ENCODE assay signal across 10 cellular contexts in the genomic region with DNA sequence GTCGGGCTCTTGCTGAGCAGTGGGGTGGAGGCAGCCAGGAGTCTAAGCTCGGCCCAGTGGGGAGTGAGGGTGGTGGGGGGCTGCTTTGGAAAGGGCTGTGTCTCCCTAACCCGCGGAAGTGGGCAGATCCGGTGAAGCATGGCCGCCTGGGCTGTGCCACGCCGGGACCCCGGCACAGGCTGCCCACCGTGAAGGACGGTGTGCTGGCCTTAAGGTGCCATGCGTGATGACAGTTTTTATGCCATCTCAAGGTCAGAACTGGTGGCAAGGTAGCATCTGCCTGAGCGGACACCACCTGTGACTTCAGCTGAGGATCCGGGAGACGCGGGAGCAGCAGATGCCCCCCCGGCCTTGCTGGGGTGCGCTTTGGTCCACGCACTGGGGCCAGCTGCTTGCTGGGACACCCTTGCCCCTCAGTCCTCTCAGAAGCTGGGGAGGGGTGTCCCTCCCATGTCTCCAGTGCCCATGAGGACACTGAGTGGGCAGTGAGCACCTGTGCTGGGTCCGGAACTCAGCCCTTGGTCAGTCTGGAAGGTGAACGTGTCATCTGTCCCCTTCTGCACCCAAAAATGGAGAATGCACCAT. TPM values are rescaled to one million over a fixed set of nuclear protein-coding genes. Genes with fewer than 3 reads are reported as not detected.
DNase-seq lines count a peak whose midpoint lies in the region; ATAC-seq and TF ChIP-seq lines count a peak whose summit lies in the region.
"Had no signal": no experiment of that assay in that cellular context is flagged by ENCODE, and none has a peak within 500 bp of the region (broad histone marks: within the 10 kb centered on the region; RNA-seq: fewer than 3 reads in every experiment).

No MANE protein-coding gene starts in this region.

- no peaks in the 10 kb centered on the region for H3K36me3 ChIP-seq in BLaER1
- H3K36me3 ChIP-seq in H7 (replicated peaks; ENCODE audit: control insufficient read depth, insufficient read depth, low read length), result no peaks in the 10 kb centered on the region
- no peaks in the 10 kb centered on the region for H3K36me3 ChIP-seq in MM.1S (replicated peaks; ENCODE audit: insufficient read depth, low read length)

- no peaks in the 10 kb centered on the region for H3K27me3 Mint-ChIP-seq in activated T-helper 2 cell treated with anti-CD3 and anti-CD28 coated beads, Interferon-gamma antibody, Interleukin-2, Interleukin-4, amounts not matched to agents 10 μg/mL and 5 μg/mL and 100 μg/mL, durations not matched to agents 14 hours and 24 hours and 36 hours (ENCODE audit: low read depth)
- H3K27me3 Mint-ChIP-seq in mesothelial cell of epicardium (ENCODE audit: low read depth), result peaks cover 8% of the 10 kb centered on the region

- H3K4me2 ChIP-seq in BLaER1 (peak overlapping the region; percentile 96), MM.1S (ENCODE audit: low read depth, low read length) (no peak overlapping the region)

- H3K4me3 Mint-ChIP-seq in activated T-helper 2 cell treated with anti-CD3 and anti-CD28 coated beads, Interferon-gamma antibody, Interleukin-2, Interleukin-4, amounts not matched to agents 10 μg/mL and 5 μg/mL and 100 μg/mL, durations not matched to agents 14 hours and 24 hours and 36 hours (ENCODE audit: low read depth), result no peak overlapping the region
- peak overlapping the region; percentile 16 for H3K4me3 Mint-ChIP-seq in mesothelial cell of epicardium

- H3K4me3 ChIP-seq in BLaER1 (no peak overlapping the region), H7 (ENCODE audit: insufficient read depth, low read depth, low read length) (no peak overlapping the region), MM.1S (ENCODE audit: low read length) (no peak overlapping the region)

- TF ChIP-seq CTCF in mesothelial cell of epicardium (IDR thresholded peaks at IDR 0.05; ENCODE audit: unreplicated experiment) (no peak), MM.1S (IDR thresholded peaks at IDR 0.05; ENCODE audit: low read length) (no peak)

- H4K20me1 ChIP-seq in BLaER1, result peaks cover 9% of the 10 kb centered on the region; the same call in 1 of the 2 replicates
- H4K20me1 ChIP-seq in MM.1S (ENCODE audit: insufficient read depth, low read length), result no peaks in the 10 kb centered on the region

- H3K4me1 Mint-ChIP-seq in activated T-helper 2 cell treated with anti-CD3 and anti-CD28 coated beads, Interferon-gamma antibody, Interleukin-2, Interleukin-4, amounts not matched to agents 10 μg/mL and 5 μg/mL and 100 μg/mL, durations not matched to agents 14 hours and 24 hours and 36 hours (ENCODE audit: low read depth), result peaks cover 69% of the 10 kb centered on the region
- H3K4me1 Mint-ChIP-seq in mesothelial cell of epicardium, result peaks cover 34% of the 10 kb centered on the region

- H3K79me2 ChIP-seq in MM.1S (ENCODE audit: low read length), result no peaks in the 10 kb centered on the region

- no peak overlapping the region for H3K9ac ChIP-seq in BLaER1
- H3K9ac ChIP-seq in MM.1S (ENCODE audit: low read length), result no peak overlapping the region

- H3K27ac ChIP-seq in BLaER1, result no peak overlapping the region
- no peak overlapping the region for H3K27ac ChIP-seq in MM.1S (ENCODE audit: low read length)
- H3K27ac ChIP-seq: VCaP had no signal

- intact Hi-C loops in activated T-helper 2 cell treated with anti-CD3 and anti-CD28 coated beads, Interferon-gamma antibody, Interleukin-2, Interleukin-4, amounts not matched to agents 10 μg/mL and 5 μg/mL and 100 μg/mL, durations not matched to agents 14 hours and 24 hours and 36 hours (cut with micrococcal nuclease), result loop anchor here (5.0 kb wide), 2 partner anchors 37 to 82 kb away; no protein-coding TSS in a partner anchor

- no peaks in the 10 kb centered on the region for H3K9me2 ChIP-seq in MM.1S (replicated peaks; ENCODE audit: insufficient read depth, low read length)

- H3K27ac Mint-ChIP-seq in activated T-helper 2 cell treated with anti-CD3 and anti-CD28 coated beads, Interferon-gamma antibody, Interleukin-2, Interleukin-4, amounts not matched to agents 10 μg/mL and 5 μg/mL and 100 μg/mL, durations not matched to agents 14 hours and 24 hours and 36 hours, result peak overlapping the region; percentile 91
- peak overlapping the region; percentile 97 for H3K27ac Mint-ChIP-seq in mesothelial cell of epicardium

- no peaks in the 10 kb centered on the region for H3F3A ChIP-seq in MM.1S (ENCODE audit: insufficient read depth, low read length)

- H3K9me3 ChIP-seq in BLaER1 (no peaks in the 10 kb centered on the region), MM.1S (replicated peaks; ENCODE audit: insufficient read depth, low read length) (no peaks in the 10 kb centered on the region)

- H3K27me3 ChIP-seq in BLaER1 (peaks cover 32% of the 10 kb centered on the region), H7 (ENCODE audit: control insufficient read depth, insufficient read depth, low read length) (peaks cover 9% of the 10 kb centered on the region), MM.1S (replicated peaks; ENCODE audit: insufficient read depth, low read length) (peaks cover 14% of the 10 kb centered on the region)

- H3K36me3 Mint-ChIP-seq in activated T-helper 2 cell treated with anti-CD3 and anti-CD28 coated beads, Interferon-gamma antibody, Interleukin-2, Interleukin-4, amounts not matched to agents 10 μg/mL and 5 μg/mL and 100 μg/mL, durations not matched to agents 14 hours and 24 hours and 36 hours (ENCODE audit: low read depth), result peaks cover 54% of the 10 kb centered on the region
- peaks cover 10% of the 10 kb centered on the region for H3K36me3 Mint-ChIP-seq in mesothelial cell of epicardium
- H3K36me3 Mint-ChIP-seq: CD4-positive, alpha-beta memory T cell had no signal

- ATAC-seq in GM18870 (IDR thresholded peaks at IDR 0.05; ENCODE audit: unreplicated experiment), result no peak

- peaks cover 72% of the 10 kb centered on the region for H3K4me1 ChIP-seq in BLaER1
- H3K4me1 ChIP-seq in MM.1S (ENCODE audit: low read length), result no peaks in the 10 kb centered on the region

- H2AFZ ChIP-seq in MM.1S (ENCODE audit: low read length), result no peak overlapping the region

- no peaks in the 10 kb centered on the region for H3K9me3 Mint-ChIP-seq in activated T-helper 2 cell treated with anti-CD3 and anti-CD28 coated beads, Interferon-gamma antibody, Interleukin-2, Interleukin-4, amounts not matched to agents 10 μg/mL and 5 μg/mL and 100 μg/mL, durations not matched to agents 14 hours and 24 hours and 36 hours
- peaks cover 6% of the 10 kb centered on the region for H3K9me3 Mint-ChIP-seq in mesothelial cell of epicardium
- H3K9me3 Mint-ChIP-seq: CD4-positive, alpha-beta memory T cell had no signal

- DNase-seq in H7, result peak; percentile 51
- DNase-seq in activated T-helper 2 cell treated with anti-CD3 and anti-CD28 coated beads, Interferon-gamma antibody, Interleukin-2, Interleukin-4, amounts not matched to agents 10 μg/mL and 5 μg/mL and 100 μg/mL, durations not matched to agents 14 hours and 24 hours and 36 hours (ENCODE audit: low spot score), result no peak
- DNase-seq in mesothelial cell of epicardium (ENCODE audit: low spot score in 2 of 2, unreplicated experiment in 2 of 2), result peak in 1 of 2 experiments; percentile 37
- DNase-seq in MM.1S, result no peak
- DNase-seq in amygdala (lab: John Stamatoyannopoulos, UW), result no peak
- no peak for DNase-seq in SK-N-DZ (ENCODE audit: low spot score)

RNA-seq across cellular contexts. Expression of gene AHRR, which starts 53.9 kb away (rescaled TPM):
- 0.74 and 1.4 TPM in 2 replicates for total RNA-seq in H7 (2014; rRNA removed; shearing (Covaris generic))
- total RNA-seq in activated T-helper 2 cell treated with anti-CD3 and anti-CD28 coated beads, Interferon-gamma antibody, Interleukin-2, Interleukin-4, amounts not matched to agents 10 μg/mL and 5 μg/mL and 100 μg/mL, durations not matched to agents 14 hours and 24 hours and 36 hours, result 33.3 and 34.9 TPM in 2 replicates
- 10.7 to 12.7 TPM (median 10.9 TPM) in 3 replicates for total RNA-seq in mesothelial cell of epicardium
- 0.10 and 0.12 TPM in 2 replicates for polyA plus RNA-seq in SK-N-DZ (2014; cell fraction: cytosol; rRNA removed)
- 0.39 and 1.3 TPM in 2 replicates for polyA plus RNA-seq in SK-N-DZ (2014; cell fraction: nucleus; rRNA removed)
